In the genomic region with DNA sequence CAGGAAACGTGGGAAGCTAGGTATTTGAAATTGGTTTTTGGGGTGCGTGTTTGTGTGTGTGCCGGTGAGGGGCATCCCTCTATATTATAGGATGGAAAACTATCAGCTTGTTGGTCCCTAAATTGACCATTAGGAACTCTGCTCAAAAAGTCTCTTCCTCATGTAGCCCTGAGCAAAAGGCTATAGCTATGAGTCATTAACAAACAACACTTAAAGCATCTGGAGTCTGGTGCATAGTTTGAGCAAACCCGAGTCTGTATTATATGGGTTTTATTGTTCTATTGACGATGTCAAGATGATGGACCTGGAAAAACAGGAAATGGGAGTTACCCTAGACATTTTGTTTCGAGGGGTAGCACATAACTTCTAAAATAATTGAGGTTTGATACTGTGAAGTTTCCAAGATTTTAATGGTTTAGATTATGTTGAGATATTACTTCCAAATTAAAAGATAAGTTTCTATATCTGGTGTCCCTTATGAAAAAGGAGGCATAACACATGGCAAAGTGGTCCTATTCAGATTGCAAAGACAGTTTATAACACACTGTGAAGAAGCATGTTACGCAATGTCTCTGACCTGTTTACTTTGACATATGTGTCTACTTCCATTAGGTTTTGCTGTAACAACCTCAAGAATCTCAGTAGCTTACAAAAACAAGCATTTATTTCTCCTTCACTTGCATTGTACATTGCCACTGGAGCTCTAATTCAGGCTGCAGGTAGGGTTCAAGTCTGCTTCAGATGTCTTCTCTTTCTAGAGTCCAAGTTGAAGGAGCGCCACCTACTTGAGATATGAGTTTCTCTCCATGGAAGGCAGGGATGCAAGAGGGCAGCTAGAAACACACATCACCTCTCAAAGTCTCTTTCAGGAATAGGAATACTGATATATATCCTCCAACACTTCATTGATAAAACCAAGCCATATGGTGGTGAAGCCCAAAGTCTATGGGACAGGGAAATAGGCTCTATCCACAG, we compare ENCODE assay signal across 1 cellular context.
TF ChIP-seq lines count a peak whose summit lies in the region.

No MANE protein-coding gene starts in this region.

TF ChIP-seq in HepG2, 621 proteins besides CTCF, POLR2A, EP300 and RAD21:
- TF ChIP-seq ZNF768 (CRISPR knock-in tag; IDR thresholded peaks at IDR 0.05), result no peak
- no peak for TF ChIP-seq MIXL1 (CRISPR knock-in tag; IDR thresholded peaks at IDR 0.05)
- no peak for TF ChIP-seq TAF1 (CRISPR knock-in tag; IDR thresholded peaks at IDR 0.05)
- TF ChIP-seq, protein P1, sequence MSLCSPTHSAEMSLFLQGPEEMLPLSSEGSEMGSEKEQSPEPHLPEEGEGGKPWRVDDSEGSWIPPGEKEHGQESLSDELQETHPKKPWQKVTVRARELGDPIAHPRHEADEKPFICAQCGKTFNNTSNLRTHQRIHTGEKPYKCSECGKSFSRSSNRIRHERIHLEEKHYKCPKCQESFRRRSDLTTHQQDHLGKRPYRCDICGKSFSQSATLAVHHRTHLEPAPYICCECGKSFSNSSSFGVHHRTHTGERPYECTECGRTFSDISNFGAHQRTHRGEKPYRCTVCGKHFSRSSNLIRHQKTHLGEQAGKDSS (CRISPR knock-in tag; IDR thresholded peaks at IDR 0.05; ENCODE audit: borderline replicate concordance, low read depth), result no peak
- peak; percentile 80; the same call in 1 of the 2 replicates for TF ChIP-seq CEBPB (IDR thresholded peaks at IDR 0.05; ENCODE audit: borderline replicate concordance, low read depth, low read length)
- TF ChIP-seq MED1 (CRISPR knock-in tag; IDR thresholded peaks at IDR 0.05), result no peak
- no peak for TF ChIP-seq HDAC1 (CRISPR knock-in tag; IDR thresholded peaks at IDR 0.05)
- TF ChIP-seq CEBPG (CRISPR knock-in tag; IDR thresholded peaks at IDR 0.05), result peak; percentile 54; the same call in 1 of the 2 replicates
- TF ChIP-seq NRL (CRISPR knock-in tag; IDR thresholded peaks at IDR 0.05; ENCODE audit: borderline replicate concordance), result no peak
